20 cellular contexts compared by ENCODE assay signal in genomic region chr2:36405183-36405582, GRCh38. TPM values are rescaled to one million over a fixed set of nuclear protein-coding genes. Genes with fewer than 3 reads are reported as not detected.
DNase-seq lines count a peak whose midpoint lies in the region; ATAC-seq and TF ChIP-seq lines count a peak whose summit lies in the region.
"Had no signal": no experiment of that assay in that cellular context is flagged by ENCODE, and none has a peak within 500 bp of the region (broad histone marks: within the 10 kb centered on the region; RNA-seq: fewer than 3 reads in every experiment).

No MANE protein-coding gene starts in this region.

- no peak overlapping the region for H3K4me3 ChIP-seq in HCT116 (replicated peaks in 1 of 2; ENCODE audit: low read depth in 1 of 2, low read length in 2 of 2)
- no peak overlapping the region for H3K4me3 ChIP-seq in SU-DHL-6 (ENCODE audit: insufficient read depth, low read length, poor library complexity, severe bottlenecking)
- H3K4me3 ChIP-seq in psoas muscle = no peak overlapping the region
- H3K4me3 ChIP-seq: neural progenitor cell, sigmoid colon had no signal

- RAD21 ChIA-PET in HCT116 (lab: Charles Lee; ENCODE audit: low non-redundant PET in 1 of 2, low total read pairs in 2 of 2, uncharacterized antibody in 2 of 2, unreplicated experiment in 2 of 2) = no interaction called here

- H4K20me1 ChIP-seq in HCT116 (ENCODE audit: insufficient read depth) (0 out of 2 replicates have a peak, but pooled peaks cover 5% of the 10 kb centered on the region), SU-DHL-6 (ENCODE audit: low read depth, low read length) (no peaks in the 10 kb centered on the region)

- H3K36me3 ChIP-seq in HCT116 (ENCODE audit: control insufficient read depth in 1 of 2, insufficient read depth in 2 of 2, low read length in 2 of 2) (no peaks in the 10 kb centered on the region), SU-DHL-6 (ENCODE audit: low read length) (no peaks in the 10 kb centered on the region), psoas muscle (ENCODE audit: insufficient read depth in 1 of 2, low read depth in 1 of 2) (no peaks in the 10 kb centered on the region)
- H3K36me3 ChIP-seq: neural progenitor cell, sigmoid colon had no signal

- H3K4me1 ChIP-seq in HCT116 (ENCODE audit: control insufficient read depth in 1 of 2, insufficient read depth in 2 of 2, low read length in 2 of 2) = peaks cover 23 to 41% of the 10 kb centered on the region in 2 experiments
- peaks cover 91% of the 10 kb centered on the region for H3K4me1 ChIP-seq in psoas muscle

- H3K27ac ChIP-seq in HCT116 (ENCODE audit: low read depth, low read length) (no peak overlapping the region), SU-DHL-6 (ENCODE audit: low read depth, low read length) (peak overlapping the region; percentile 34; the same call in 1 of the 2 replicates), psoas muscle (peak overlapping the region; percentile 7)
- H3K27ac ChIP-seq: neural progenitor cell had no signal

- WGBS in psoas muscle, 3 donors = 84 to 90% (median 88%) methylated on average over 5 of the region's 5 CpGs

- H3K9ac ChIP-seq in HCT116 (ENCODE audit: low read length) (no peak overlapping the region; the same call in 1 of the 2 replicates), SU-DHL-6 (ENCODE audit: low read length) (no peak overlapping the region)
- H3K9ac ChIP-seq: neural progenitor cell had no signal

- CTCF ChIA-PET in HCT116 (lab: Charles Lee) = no interaction called here

- intact Hi-C loops in HCT116 (cut with micrococcal nuclease) = no loop called here
- intact Hi-C loops in psoas muscle (cut with DNase I) = loop anchor here in 1 of 2 donors (5.0 kb wide), 1 partner anchor 48 kb away; the partner anchor contains the start of gene CRIM1

- no peak for DNase-seq in HCT116 (ENCODE audit: low read depth, low spot score)
- DNase-seq in psoas muscle = no peak
- no peak for DNase-seq in GM13976 (ENCODE audit: low spot score)
- no peak for DNase-seq in NCI-H69 (lab: John Stamatoyannopoulos, UW)
- DNase-seq in HuH-7 (ENCODE audit: low spot score) = no peak
- DNase-seq: activated CD8-positive, alpha-beta memory T cell treated with anti-CD3 and anti-CD28 coated beads, Interleukin-2, amount 10 ng/mL, durations not matched to agents 7 days and 5 days; activated gamma-delta T cell; anterior cingulate cortex; C1 segment of cervical spinal cord; cortex of kidney; DMS79; NCI-H526 treated with DMSO at 0.1 percent for 48 hours; RPMI8226; sigmoid colon; T-helper 2 cell had no signal

- no peaks in the 10 kb centered on the region for H3F3A ChIP-seq in SU-DHL-6 (ENCODE audit: insufficient read depth)

- in situ Hi-C loops in GM13976 (cut with MboI; ENCODE audit: low sequenced_read_pairs, unreplicated experiment) = no loop called here

- peak; percentile 13 for ATAC-seq in GM18907 (IDR thresholded peaks at IDR 0.05; ENCODE audit: unreplicated experiment)
- no peak for ATAC-seq in HCT116
- ATAC-seq in psoas muscle = peak in 2 of 4 donors; percentile 13 to 17
- ATAC-seq in GM18868 (IDR thresholded peaks at IDR 0.05; ENCODE audit: unreplicated experiment) = no peak
- ATAC-seq: activated CD4-positive, CD25-positive, alpha-beta regulatory T cell treated with anti-CD3 and anti-CD28 coated beads, Interleukin-2, amount 50 U/mL, for 24 hours; activated CD8-positive, alpha-beta memory T cell treated with anti-CD3 and anti-CD28 coated beads, Interleukin-2, amount 10 ng/mL, durations not matched to agents 7 days and 5 days had no signal

- TF ChIP-seq POLR2A in HCT116 (IDR thresholded peaks at IDR 0.05; ENCODE audit: borderline replicate concordance, extremely low read depth, insufficient read depth, insufficient read length) = no peak

- POLR2A ChIA-PET in HCT116 (lab: Charles Lee) = no interaction called here

- no peaks in the 10 kb centered on the region for H3K27me3 ChIP-seq in HCT116 (ENCODE audit: insufficient read depth, low read length)
- no peaks in the 10 kb centered on the region for H3K27me3 ChIP-seq in SU-DHL-6 (ENCODE audit: low read length)
- no peaks in the 10 kb centered on the region for H3K27me3 ChIP-seq in psoas muscle (ENCODE audit: insufficient read depth in 3 of 3, low read length in 2 of 3)
- H3K27me3 ChIP-seq: neural progenitor cell, sigmoid colon had no signal

- no peaks in the 10 kb centered on the region for H3K9me3 ChIP-seq in HCT116 (ENCODE audit: control insufficient read depth in 1 of 2, insufficient read depth in 1 of 2, low read depth in 1 of 2, low read length in 2 of 2)
- no peaks in the 10 kb centered on the region for H3K9me3 ChIP-seq in SU-DHL-6 (ENCODE audit: insufficient read depth, low read length)
- no peaks in the 10 kb centered on the region for H3K9me3 ChIP-seq in psoas muscle
- H3K9me3 ChIP-seq: sigmoid colon had no signal

- H3K4me2 ChIP-seq in HCT116 (ENCODE audit: low read length) (peak overlapping the region; percentile 73; the same call in 1 of the 2 replicates), SU-DHL-6 (ENCODE audit: low read depth, low read length, poor library complexity, severe bottlenecking) (peak overlapping the region; percentile 60)
- H3K4me2 ChIP-seq: neural progenitor cell had no signal

- H3K9me2 ChIP-seq in HCT116 (ENCODE audit: insufficient read depth) = no peaks in the 10 kb centered on the region
- H3K9me2 ChIP-seq in SU-DHL-6 (replicated peaks; ENCODE audit: insufficient read depth, low read length) = no peaks in the 10 kb centered on the region

- TF ChIP-seq RAD21 in HCT116 (IDR thresholded peaks at IDR 0.05; ENCODE audit: low read depth) = no peak

- no peak for TF ChIP-seq CTCF in HCT116 (IDR thresholded peaks at IDR 0.05 in 2 of 3, conservative IDR thresholded peaks at IDR 0.05 in 1 of 3; ENCODE audit: borderline replicate concordance in 1 of 3, insufficient read depth in 1 of 3, low read depth in 2 of 3, low read length in 2 of 3)
- TF ChIP-seq CTCF in SU-DHL-6 (IDR thresholded peaks at IDR 0.05; ENCODE audit: insufficient read depth, low read length, poor library complexity, severe bottlenecking) = no peak
- no peak for TF ChIP-seq CTCF in psoas muscle (IDR thresholded peaks at IDR 0.05)
- TF ChIP-seq CTCF in GM13976 (IDR thresholded peaks at IDR 0.05; ENCODE audit: borderline replicate concordance, control extremely low read depth, extremely low read depth, insufficient read depth, missing control alignments) = no peak

- no TSS peak for BruUV-seq in HCT116 (replicated peaks; lab: Mats Ljungman, UMichigan)

- H3K79me2 ChIP-seq in HCT116 (ENCODE audit: insufficient read depth, low read length) (peaks cover 19% of the 10 kb centered on the region), SU-DHL-6 (ENCODE audit: insufficient read depth, low read length) (no peaks in the 10 kb centered on the region)

- H2AFZ ChIP-seq in HCT116 (ENCODE audit: low read depth, low read length, poor library complexity, severe bottlenecking) = no peak overlapping the region
- peak overlapping the region; percentile 37 for H2AFZ ChIP-seq in SU-DHL-6 (ENCODE audit: low read depth, low read length, severe bottlenecking)
- H2AFZ ChIP-seq: neural progenitor cell had no signal

TF ChIP-seq in HCT116, 20 proteins besides CTCF, POLR2A, EP300 and RAD21:
- TF ChIP-seq MAX (IDR thresholded peaks at IDR 0.05) (no peak), ZNF274 (IDR thresholded peaks at IDR 0.05; ENCODE audit: low read depth, low read length) (no peak), JUND (IDR thresholded peaks at IDR 0.05) (no peak), EGR1 (IDR thresholded peaks at IDR 0.05; ENCODE audit: low read depth) (no peak), FOSL1 (IDR thresholded peaks at IDR 0.05; ENCODE audit: low read depth) (no peak), SIN3A (IDR thresholded peaks at IDR 0.05; ENCODE audit: low read depth) (no peak)

RNA-seq across cellular contexts. Expression of gene CRIM1, which starts 49.6 kb away (rescaled TPM):
- total RNA-seq in HCT116 (2021; ENCODE audit: unreplicated experiment) (27.2 TPM), psoas muscle (10 to 100 TPM; 49.8 to 66.2 (median 56.3) TPM)
- 11.8 and 12.1 TPM in 2 replicates for polyA plus RNA-seq in HCT116 (2012)
- polyA plus RNA-seq in psoas muscle = 10 to 100 TPM; 10.2 to 68.1 (median 53.1) TPM
